In genomic region chr11:14409891-14410290, GRCh38 we compare ENCODE assay signal across 19 cellular contexts.
"Had no signal": no experiment of that assay in that cellular context is flagged by ENCODE, and none has a peak within 500 bp of the region (broad histone marks: within the 10 kb centered on the region; RNA-seq: fewer than 3 reads in every experiment).

No MANE protein-coding gene starts in this region.

- ATAC-seq: activated CD8-positive, alpha-beta T cell treated with anti-CD3 and anti-CD28 coated beads, Interleukin-2, amount 10 ng/mL, durations not matched to agents 7 days and 5 days; activated T-cell treated with anti-CD3 and anti-CD28 coated beads, Interleukin-2, amount 50 U/mL, for 4 hours; lower lobe of right lung; stimulated activated naive B cell treated with anti-CD40 and anti-IgM and Interleukin-4, amounts not matched to agents 10 μg/mL and 1 μg/mL and 100 μg/mL, for 72 hours had no signal

- H3K27ac ChIP-seq: adrenal gland, lower lobe of right lung, thoracic aorta, upper lobe of left lung had no signal

- DNase-seq: activated CD4-positive, alpha-beta T cell treated with anti-CD3 and anti-CD28 coated beads for 48 hours; activated CD4-positive, CD25-positive, alpha-beta regulatory T cell; activated CD8-positive, alpha-beta T cell treated with anti-CD3 and anti-CD28 coated beads, Interleukin-2, amount 10 ng/mL, durations not matched to agents 7 days and 5 days; activated naive CD4-positive, alpha-beta T cell treated with anti-CD3 and anti-CD28 coated beads, Interleukin-2, amount 50 U/mL, for 16 hours; activated T-cell treated with anti-CD3 and anti-CD28 coated beads, Interleukin-2, amount 50 U/mL, for 4 hours; adrenal gland; caudate nucleus; erythroblast; lower lobe of right lung; midbrain; nephron progenitor cell; nucleus accumbens; posterior cingulate gyrus; retina; stimulated activated naive B cell treated with anti-CD40 and anti-IgM and Interleukin-4, amounts not matched to agents 10 μg/mL and 1 μg/mL and 100 μg/mL, for 72 hours; T-helper 1 cell; T-helper 9 cell; upper lobe of left lung had no signal

- H3K27me3 ChIP-seq: adrenal gland, upper lobe of left lung had no signal

- H3K9me3 ChIP-seq: adrenal gland, lower lobe of right lung, thoracic aorta, upper lobe of left lung had no signal

- H3K4me3 ChIP-seq: adrenal gland, lower lobe of right lung, thoracic aorta, upper lobe of left lung had no signal

- H3K36me3 ChIP-seq: adrenal gland, lower lobe of right lung, thoracic aorta, upper lobe of left lung had no signal

- H3K4me1 ChIP-seq: adrenal gland, lower lobe of right lung had no signal
